11 cellular contexts compared by ENCODE assay signal in genomic region chr18:79497638-79498081, GRCh38.
DNase-seq lines count a peak whose midpoint lies in the region; ATAC-seq and TF ChIP-seq lines count a peak whose summit lies in the region.
"Had no signal": no experiment of that assay in that cellular context is flagged by ENCODE, and none has a peak within 500 bp of the region (broad histone marks: within the 10 kb centered on the region; RNA-seq: fewer than 3 reads in every experiment).

No MANE protein-coding gene starts in this region.

- peaks cover 70% of the 10 kb centered on the region for H3K36me3 ChIP-seq in OCI-LY1 (ENCODE audit: insufficient read depth, low read length)
- no peaks in the 10 kb centered on the region for H3K36me3 ChIP-seq in endodermal cell (ENCODE audit: control insufficient read depth, insufficient read depth, low read length)
- H3K36me3 ChIP-seq: prostate gland had no signal

- H3K27ac Mint-ChIP-seq in HFFc6 = peak overlapping the region; percentile 62
- peak overlapping the region; percentile 95 to 98 (median 98) for H3K27ac Mint-ChIP-seq in nephron
- no peak overlapping the region for H3K27ac Mint-ChIP-seq in endodermal cell

- H3K4me1 Mint-ChIP-seq in HFFc6 (ENCODE audit: low read depth) (peaks cover 13% of the 10 kb centered on the region), nephron (peaks cover 23% of the 10 kb centered on the region), endodermal cell (no peaks in the 10 kb centered on the region)

- peak overlapping the region; percentile 64 for H3K4me2 ChIP-seq in OCI-LY1 (ENCODE audit: low read length)

- intact Hi-C loops in posterior vena cava (cut with DNase I) = no loop called here

- H3K4me3 ChIP-seq in OCI-LY1 (ENCODE audit: low read depth, low read length, poor library complexity, severe bottlenecking) = peak overlapping the region; percentile 46
- H3K4me3 ChIP-seq in endodermal cell (ENCODE audit: low read length) = no peak overlapping the region
- H3K4me3 ChIP-seq: prostate gland had no signal

- H3K9me3 ChIP-seq in OCI-LY1 (ENCODE audit: low read length) (peaks cover 21% of the 10 kb centered on the region), endodermal cell (ENCODE audit: control insufficient read depth, low read length) (peaks cover 39% of the 10 kb centered on the region)
- H3K9me3 ChIP-seq: prostate gland had no signal

- TF ChIP-seq CTCF in HFFc6 (IDR thresholded peaks at IDR 0.05) (no peak), OCI-LY1 (IDR thresholded peaks at IDR 0.05; ENCODE audit: low read length) (no peak), nephron (IDR thresholded peaks at IDR 0.05; ENCODE audit: unreplicated experiment in 3 of 3) (no peak), endodermal cell (conservative IDR thresholded peaks at IDR 0.05) (no peak)

- no peak overlapping the region for H3K4me3 Mint-ChIP-seq in HFFc6
- no peak overlapping the region for H3K4me3 Mint-ChIP-seq in nephron
- H3K4me3 Mint-ChIP-seq in endodermal cell = no peak overlapping the region

- H3K27ac ChIP-seq in OCI-LY1 (ENCODE audit: low read depth, low read length, poor library complexity, severe bottlenecking) = peak overlapping the region; percentile 99
- no peak overlapping the region for H3K27ac ChIP-seq in endodermal cell (ENCODE audit: low read depth, low read length)
- H3K27ac ChIP-seq: prostate gland had no signal

- no peaks in the 10 kb centered on the region for H3K9me2 ChIP-seq in OCI-LY1 (ENCODE audit: low read depth, low read length)

- H3K79me2 ChIP-seq in OCI-LY1 (ENCODE audit: insufficient read depth, low read length) = no peaks in the 10 kb centered on the region

- 95 to 100% methylated on average over 3 to 4 of the region's 4 CpGs for WGBS in endodermal cell (ENCODE audit: insufficient coverage in 1 of 2, insufficient read length in 1 of 2), 2 experiments

- peaks cover 12% of the 10 kb centered on the region; the same call in 1 of the 2 replicates for H3F3A ChIP-seq in OCI-LY1 (ENCODE audit: insufficient read depth, low read length)

- peaks cover 15% of the 10 kb centered on the region for H3K27me3 Mint-ChIP-seq in HFFc6 (ENCODE audit: insufficient read depth)
- peaks cover 6% of the 10 kb centered on the region for H3K27me3 Mint-ChIP-seq in nephron (ENCODE audit: low read depth)
- H3K27me3 Mint-ChIP-seq in endodermal cell (ENCODE audit: insufficient read depth) = no peaks in the 10 kb centered on the region

- H3K9ac ChIP-seq in OCI-LY1 (ENCODE audit: low read length) (peak overlapping the region; percentile 79), endodermal cell (ENCODE audit: extremely low read depth, low read length, poor library complexity, severe bottlenecking) (no peak overlapping the region)

- H3K27me3 ChIP-seq in OCI-LY1 (ENCODE audit: insufficient read depth, low read length) = no peaks in the 10 kb centered on the region
- H3K27me3 ChIP-seq in endodermal cell (ENCODE audit: control insufficient read depth, insufficient read depth, low read length, poor library complexity, severe bottlenecking) = no peaks in the 10 kb centered on the region

- peaks cover 32% of the 10 kb centered on the region; the same call in 1 of the 2 replicates for H3K9me3 Mint-ChIP-seq in HFFc6
- peaks cover 52% of the 10 kb centered on the region for H3K9me3 Mint-ChIP-seq in nephron
- peaks cover 37% of the 10 kb centered on the region for H3K9me3 Mint-ChIP-seq in endodermal cell

- peaks cover 9% of the 10 kb centered on the region for H3K36me3 Mint-ChIP-seq in HFFc6 (ENCODE audit: low read depth)
- peaks cover 47% of the 10 kb centered on the region for H3K36me3 Mint-ChIP-seq in nephron (ENCODE audit: low read depth)
- peaks cover 36% of the 10 kb centered on the region for H3K36me3 Mint-ChIP-seq in endodermal cell (ENCODE audit: low read depth)

- H2AFZ ChIP-seq in OCI-LY1 (ENCODE audit: low read length) = no peak overlapping the region

- H3K4me1 ChIP-seq in OCI-LY1 (ENCODE audit: insufficient read depth, low read length, severe bottlenecking) (peaks cover 33% of the 10 kb centered on the region), endodermal cell (ENCODE audit: control insufficient read depth, insufficient read depth, low read length) (no peaks in the 10 kb centered on the region)
- H3K4me1 ChIP-seq: prostate gland had no signal

- peak; percentile 94 for ATAC-seq in GM19043 (IDR thresholded peaks at IDR 0.05; ENCODE audit: low read depth, unreplicated experiment)
- ATAC-seq in GM18502 (IDR thresholded peaks at IDR 0.05; ENCODE audit: poor library complexity, unreplicated experiment) = no peak

- no peaks in the 10 kb centered on the region for H4K20me1 ChIP-seq in OCI-LY1 (ENCODE audit: insufficient read depth, low read length)

- DNase-seq in HFFc6 = no peak
- no peak for DNase-seq in posterior vena cava (ENCODE audit: low spot score)
- DNase-seq in 8988T = no peak
- DNase-seq in endodermal cell = no peak
- DNase-seq: activated T-cell treated with anti-CD3 and anti-CD28 coated beads, Interleukin-2, amount 50 U/mL, for 1 hour; EL had no signal
